ENCODE assay signal across 8 cellular contexts in genomic region chr20:33415948-33416347, GRCh38. TPM values are rescaled to one million over a fixed set of nuclear protein-coding genes. Genes with fewer than 3 reads are reported as not detected.
DNase-seq lines count a peak whose midpoint lies in the region; ATAC-seq and TF ChIP-seq lines count a peak whose summit lies in the region.

No MANE protein-coding gene starts in this region.

- DNase-seq in GM10266 (ENCODE audit: extremely low spot score) (no peak), NCI-H1105 (lab: John Stamatoyannopoulos, UW) (peak; percentile 45), cerebellum (ENCODE audit: low spot score) (peak; percentile 50), medulla oblongata (ENCODE audit: extremely low spot score) (peak; percentile 72), OCI-M2 (lab: John Stamatoyannopoulos, UW; ENCODE audit: unreplicated experiment) (no peak)
- DNase-seq in stimulated activated naive CD4-positive, alpha-beta T cell treated with Interleukin-2 at 50 U/mL for 16 hours (lab: John Stamatoyannopoulos, UW) = no peak

- ATAC-seq in HG03565 (IDR thresholded peaks at IDR 0.05; ENCODE audit: unreplicated experiment) (no peak), GM19397 (IDR thresholded peaks at IDR 0.05; ENCODE audit: unreplicated experiment) (no peak)

- peak; percentile 35 for TF ChIP-seq CTCF in GM10266 (IDR thresholded peaks at IDR 0.05; ENCODE audit: control insufficient read depth, insufficient read depth, low read depth, missing control alignments)

RNA-seq across cellular contexts. Expression of gene CDK5RAP1, which starts 14.6 kb away (rescaled TPM):
- 28.4 TPM for total RNA-seq in cerebellum

RNA-seq across cellular contexts. Expression of gene SNTA1, which starts 27.6 kb away (rescaled TPM):
- total RNA-seq in cerebellum = 7.8 TPM

Comparison
In these comparisons a context has a peak if more than half of its experiments do, and no peak if none do; other contexts are left out.
1. DNase-seq: peak in NCI-H1105 (single experiment), cerebellum (single experiment) and medulla oblongata (single experiment); none in GM10266 (single experiment), stimulated activated naive CD4-positive, alpha-beta T cell treated with Interleukin-2 at 50 U/mL for 16 hours (single experiment) and OCI-M2 (single experiment).